Comparison of ENCODE assay signal across 12 cellular contexts in genomic region chr10:122373108-122373507, GRCh38. TPM values are rescaled to one million over a fixed set of nuclear protein-coding genes. Genes with fewer than 3 reads are reported as not detected.
DNase-seq lines count a peak whose midpoint lies in the region; ATAC-seq, FAIRE-seq and TF ChIP-seq lines count a peak whose summit lies in the region.
"Had no signal": no experiment of that assay in that cellular context is flagged by ENCODE, and none has a peak within 500 bp of the region (broad histone marks: within the 10 kb centered on the region; RNA-seq: fewer than 3 reads in every experiment).

No MANE protein-coding gene starts in this region.

- H2AK5ac ChIP-seq in mesendoderm (ENCODE audit: low read length): no peak overlapping the region

- dilution Hi-C loops in endothelial cell of umbilical vein (cut with MboI; ENCODE audit: extremely low pct_ligation_motif_present, low sequenced_read_pairs): no loop called here

- peaks cover 13% of the 10 kb centered on the region for H3K36me3 Mint-ChIP-seq in CD4-positive, alpha-beta T cell (ENCODE audit: low read depth)

- H4K5ac ChIP-seq in mesendoderm (ENCODE audit: low read length): no peak overlapping the region

- H3K4me3 ChIP-seq in RWPE2 (ENCODE audit: severe bottlenecking) (no peak overlapping the region), endothelial cell of umbilical vein (replicated peaks in 1 of 3; ENCODE audit: insufficient read depth in 1 of 3, low read depth in 1 of 3, low read length in 3 of 3) (no peak overlapping the region), osteoblast (ENCODE audit: insufficient read depth, low read length) (no peak overlapping the region), mesendoderm (ENCODE audit: low read length) (no peak overlapping the region)
- H3K4me3 ChIP-seq: BLaER1 treated with 17β-estradiol and CSF1 and Interleukin-3, amounts not matched to agents 10 nM and 100 nM had no signal

- H3K27ac ChIP-seq in CD4-positive, alpha-beta T cell (ENCODE audit: low read depth, low read length): no peak overlapping the region
- H3K27ac ChIP-seq in RWPE2 (ENCODE audit: poor library complexity, severe bottlenecking) (peak overlapping the region; percentile 73), endothelial cell of umbilical vein (ENCODE audit: insufficient read depth, low read depth, low read length) (no peak overlapping the region), osteoblast (ENCODE audit: low read depth, low read length) (no peak overlapping the region), mesendoderm (ENCODE audit: low read depth, low read length) (no peak overlapping the region)
- H3K27ac ChIP-seq: BLaER1 treated with 17β-estradiol and CSF1 and Interleukin-3, amounts not matched to agents 10 nM and 100 nM had no signal

- no peak overlapping the region for H2AFZ ChIP-seq in endothelial cell of umbilical vein (ENCODE audit: low read depth, low read length)
- H2AFZ ChIP-seq in osteoblast (ENCODE audit: low read length): peak overlapping the region; percentile 96

- H3K56ac ChIP-seq in mesendoderm (ENCODE audit: low read length): no peak overlapping the region

- H2BK5ac ChIP-seq in mesendoderm (ENCODE audit: low read length): no peak overlapping the region

- H3K9ac ChIP-seq in endothelial cell of umbilical vein (replicated peaks; ENCODE audit: extremely low read depth, insufficient read depth, low read length) (no peak overlapping the region), mesendoderm (ENCODE audit: low read length) (no peak overlapping the region)
- H3K9ac ChIP-seq: BLaER1 treated with 17β-estradiol and CSF1 and Interleukin-3, amounts not matched to agents 10 nM and 100 nM had no signal

- BruUV-seq in endothelial cell of umbilical vein (replicated peaks; lab: Mats Ljungman, UMichigan): no TSS peak

- no peaks in the 10 kb centered on the region for H3K9me1 ChIP-seq in endothelial cell of umbilical vein (replicated peaks; ENCODE audit: control insufficient read depth, extremely low read depth, insufficient read depth, low read length)

- H3K27me3 ChIP-seq in CD4-positive, alpha-beta T cell (ENCODE audit: control insufficient read depth, insufficient read depth, low read length): no peaks in the 10 kb centered on the region
- H3K27me3 ChIP-seq in RWPE2 (ENCODE audit: insufficient read depth, poor library complexity, severe bottlenecking) (no peaks in the 10 kb centered on the region), endothelial cell of umbilical vein (ENCODE audit: control insufficient read depth in 2 of 2, insufficient read depth in 2 of 2, low read length in 2 of 2) (no peaks in the 10 kb centered on the region), osteoblast (ENCODE audit: insufficient read depth, low read length) (peaks cover 32% of the 10 kb centered on the region), mesendoderm (ENCODE audit: insufficient read depth, low read length, poor library complexity) (no peaks in the 10 kb centered on the region)

- peak overlapping the region; percentile 93 for H3K4me3 Mint-ChIP-seq in CD4-positive, alpha-beta T cell

- no peak overlapping the region for H4K8ac ChIP-seq in mesendoderm (ENCODE audit: low read depth, low read length)

- no peak for ATAC-seq in CD4-positive, alpha-beta T cell (ENCODE audit: poor library complexity)
- ATAC-seq in RWPE2 (ENCODE audit: low read depth): no peak
- no peak for ATAC-seq in HG03280 (IDR thresholded peaks at IDR 0.05; ENCODE audit: unreplicated experiment)

- H3K36me3 ChIP-seq in RWPE2 (ENCODE audit: low read depth) (no peaks in the 10 kb centered on the region), endothelial cell of umbilical vein (ENCODE audit: control insufficient read depth in 2 of 2, extremely low read depth in 1 of 2, insufficient read depth in 2 of 2, low read length in 2 of 2) (no peaks in the 10 kb centered on the region), osteoblast (ENCODE audit: insufficient read depth, low read length) (no peaks in the 10 kb centered on the region), mesendoderm (ENCODE audit: control insufficient read depth, insufficient read depth, low read length) (no peaks in the 10 kb centered on the region)
- H3K36me3 ChIP-seq: BLaER1 treated with 17β-estradiol and CSF1 and Interleukin-3, amounts not matched to agents 10 nM and 100 nM had no signal

- WGBS in mesendoderm (ENCODE audit: extremely low coverage, insufficient coverage, low lambda C conversion rate): no CpG with 5 or more reads among the region's 4 CpGs

- no peak for TF ChIP-seq CTCF in CD4-positive, alpha-beta T cell (IDR thresholded peaks at IDR 0.05)
- no peak for TF ChIP-seq CTCF in RWPE2 (IDR thresholded peaks at IDR 0.05; ENCODE audit: poor library complexity, severe bottlenecking)
- no peak for TF ChIP-seq CTCF in endothelial cell of umbilical vein (IDR thresholded peaks at IDR 0.05; ENCODE audit: extremely low read depth in 1 of 2, insufficient read depth in 1 of 2, low read depth in 1 of 2, low read length in 2 of 2)
- no peak for TF ChIP-seq CTCF in osteoblast (IDR thresholded peaks at IDR 0.05; ENCODE audit: extremely low read depth, low read depth, low read length)

- no peak overlapping the region for H3K18ac ChIP-seq in mesendoderm (ENCODE audit: low read length)

- H3K79me2 ChIP-seq in endothelial cell of umbilical vein (ENCODE audit: control insufficient read depth, insufficient read depth, low read length): peaks cover 26% of the 10 kb centered on the region
- H3K79me2 ChIP-seq in osteoblast (ENCODE audit: insufficient read depth, low read length): peaks cover 15% of the 10 kb centered on the region
- H3K79me2 ChIP-seq in mesendoderm (ENCODE audit: control insufficient read depth, insufficient read depth, low read length): no peaks in the 10 kb centered on the region

- DNase-seq in CD4-positive, alpha-beta T cell: no peak
- no peak for DNase-seq in RWPE2 (ENCODE audit: low spot score)
- no peak for DNase-seq in endothelial cell of umbilical vein (ENCODE audit: low read depth, low spot score)
- no peak for DNase-seq in osteoblast (ENCODE audit: insufficient read length, low spot score, missing footprints)
- no peak for DNase-seq in mesendoderm
- no peak for DNase-seq in kidney tubule cell (ENCODE audit: low spot score)
- DNase-seq in stimulated activated CD4-positive, alpha-beta T cell treated with anti-CD3 and anti-CD28 coated beads, Interleukin-2, amount 100 ng/mL, for 24 hours: no peak
- DNase-seq: activated CD4-positive, alpha-beta T cell treated with anti-CD3 and anti-CD28 coated beads, Interleukin-2, amount 10 ng/mL, durations not matched to agents 24 days and 14 days; activated naive CD4-positive, alpha-beta T cell; GF-D8 had no signal

- peaks cover 2% of the 10 kb centered on the region for H3K79me1 ChIP-seq in mesendoderm (ENCODE audit: low read length)

- H3K4me1 ChIP-seq in RWPE2 (ENCODE audit: insufficient read depth, poor library complexity, severe bottlenecking): peaks cover 21% of the 10 kb centered on the region
- H3K4me1 ChIP-seq in endothelial cell of umbilical vein (ENCODE audit: control insufficient read depth, extremely low read depth, insufficient read depth, low read length): peaks cover 18% of the 10 kb centered on the region
- H3K4me1 ChIP-seq in osteoblast (ENCODE audit: insufficient read depth, low read length): peaks cover 10% of the 10 kb centered on the region
- no peaks in the 10 kb centered on the region for H3K4me1 ChIP-seq in mesendoderm (ENCODE audit: control insufficient read depth, low read depth, low read length)

- peaks cover 21% of the 10 kb centered on the region for H3K27me3 Mint-ChIP-seq in CD4-positive, alpha-beta T cell

- H3K9me3 Mint-ChIP-seq in CD4-positive, alpha-beta T cell: no peaks in the 10 kb centered on the region
- H3K9me3 Mint-ChIP-seq: activated CD4-positive, alpha-beta T cell treated with anti-CD3 and anti-CD28 coated beads, Interleukin-2, amount 10 ng/mL, durations not matched to agents 24 days and 14 days had no signal

- CTCF ChIA-PET in CD4-positive, alpha-beta T cell (lab: Charles Lee): interaction anchor here (1.1 kb wide), 1 partner anchor 62 kb away, joined by 3 read pairs; no protein-coding TSS in a partner anchor
- CTCF ChIA-PET in endothelial cell of umbilical vein (lab: Charles Lee): interaction anchor here (1.2 to 3.8 kb wide), 7 partner anchors 12 to 192 kb away, joined by 3 to 27 read pairs (median 10); no protein-coding TSS in a partner anchor

- peak overlapping the region; percentile 99 for H3K4me2 ChIP-seq in endothelial cell of umbilical vein (ENCODE audit: insufficient read depth, low read length)
- no peak overlapping the region for H3K4me2 ChIP-seq in osteoblast (ENCODE audit: insufficient read depth, low read length)
- H3K4me2 ChIP-seq in mesendoderm (ENCODE audit: low read length): no peak overlapping the region

- no peaks in the 10 kb centered on the region for H4K20me1 ChIP-seq in endothelial cell of umbilical vein (replicated peaks; ENCODE audit: control insufficient read depth, extremely low read depth, insufficient read depth, low read length)
- no peaks in the 10 kb centered on the region for H4K20me1 ChIP-seq in osteoblast (ENCODE audit: insufficient read depth, low read length)

- no peak for FAIRE-seq in endothelial cell of umbilical vein (lab: Jason Lieb, UNC)

- H2BK15ac ChIP-seq in mesendoderm (replicated peaks; ENCODE audit: low read depth): no peak overlapping the region

- H3K4ac ChIP-seq in mesendoderm (ENCODE audit: low read depth, low read length): no peak overlapping the region

- no peak for TF ChIP-seq POLR2A in endothelial cell of umbilical vein (IDR thresholded peaks at IDR 0.05; ENCODE audit: low read depth, low read length)

- intact Hi-C loops in CD4-positive, alpha-beta T cell (cut with DNase I, micrococcal nuclease): loop anchor here in 1 of 2 experiments (5.0 to 10.0 kb wide), 4 partner anchors 398 to 769 kb away; partner anchors contain the start of genes ACADSB, C10orf88, IKZF5 and NSMCE4A
- intact Hi-C loops in endothelial cell of umbilical vein (cut with micrococcal nuclease): loop anchor here (5.0 to 10.0 kb wide), 2 partner anchors 231 to 492 kb away; no protein-coding TSS in a partner anchor

- H3K4me1 Mint-ChIP-seq in CD4-positive, alpha-beta T cell (ENCODE audit: low read depth): peaks cover 37% of the 10 kb centered on the region

- no peak overlapping the region for H2BK120ac ChIP-seq in mesendoderm (ENCODE audit: low read depth, low read length)

- POLR2A ChIA-PET in CD4-positive, alpha-beta T cell (lab: Charles Lee): interaction anchor here (1.2 to 3.5 kb wide), 5 partner anchors 11 to 61 kb away, joined by 3 to 31 read pairs (median 14); no protein-coding TSS in a partner anchor
- POLR2A ChIA-PET in endothelial cell of umbilical vein (lab: Charles Lee): no interaction called here

- H3K23ac ChIP-seq in mesendoderm (ENCODE audit: low read length): no peak overlapping the region

- peak overlapping the region; percentile 91 for H3K27ac Mint-ChIP-seq in CD4-positive, alpha-beta T cell
- H3K27ac Mint-ChIP-seq: activated CD4-positive, alpha-beta T cell treated with anti-CD3 and anti-CD28 coated beads, Interleukin-2, amount 10 ng/mL, durations not matched to agents 24 days and 14 days had no signal

- H3K9me3 ChIP-seq in CD4-positive, alpha-beta T cell (ENCODE audit: control insufficient read depth, low read length): no peaks in the 10 kb centered on the region
- H3K9me3 ChIP-seq in RWPE2 (ENCODE audit: severe bottlenecking) (no peaks in the 10 kb centered on the region), endothelial cell of umbilical vein (replicated peaks; ENCODE audit: control insufficient read depth, insufficient read depth, low read length) (no peaks in the 10 kb centered on the region), osteoblast (ENCODE audit: low read depth, low read length) (no peaks in the 10 kb centered on the region)
- H3K9me3 ChIP-seq: BLaER1 treated with 17β-estradiol and CSF1 and Interleukin-3, amounts not matched to agents 10 nM and 100 nM had no signal

RNA-seq across cellular contexts. Expression of gene PLEKHA1, which starts 1.4 kb away (rescaled TPM):
- total RNA-seq in CD4-positive, alpha-beta T cell: 10 to 100 TPM; 24.9 to 26.8 TPM
- 58.0 and 58.8 TPM in 2 replicates for total RNA-seq in endothelial cell of umbilical vein
- 19.3 and 21.6 TPM in 2 replicates for polyA plus RNA-seq in endothelial cell of umbilical vein
- polyA plus RNA-seq in endothelial cell of umbilical vein (2011; cell fraction: cytosol; rRNA removed): 20.1 and 23.8 TPM in 2 replicates
- polyA plus RNA-seq in endothelial cell of umbilical vein (2011; cell fraction: nucleus; rRNA removed): 53.3 and 72.4 TPM in 2 replicates
- 35.8 and 39.7 TPM in 2 replicates for polyA plus RNA-seq in endothelial cell of umbilical vein (2012)
- 31.6 and 50.0 TPM in 2 replicates for polyA minus RNA-seq in endothelial cell of umbilical vein
- 15.5 TPM for polyA minus RNA-seq in endothelial cell of umbilical vein (2011; cell fraction: cytosol; rRNA and poly(A)+ RNA removed)
- 40.9 and 53.0 TPM in 2 replicates for polyA minus RNA-seq in endothelial cell of umbilical vein (2011; cell fraction: nucleus; rRNA and poly(A)+ RNA removed)
- total RNA-seq in osteoblast: 17.4 and 19.7 TPM in 2 replicates
- polyA plus RNA-seq in mesendoderm (2013, experiment 1 of 2): 16.3 TPM
- polyA plus RNA-seq in mesendoderm (2013, experiment 2 of 2): 16.8 TPM
